Comparison of ENCODE assay signal across 8 cellular contexts in genomic region chr17:1108560-1108809, GRCh38.
DNase-seq lines count a peak whose midpoint lies in the region; ATAC-seq and TF ChIP-seq lines count a peak whose summit lies in the region.

No MANE protein-coding gene starts in this region.

- H3K4me3 ChIP-seq in CD4-positive, CD25-positive, alpha-beta regulatory T cell (ENCODE audit: low read depth, low read length) = peak overlapping the region; percentile 48
- peak overlapping the region; percentile 24 for H3K4me3 ChIP-seq in body of pancreas
- H3K4me3 ChIP-seq in tibial artery = peak overlapping the region; percentile 76 to 92

- no peak for TF ChIP-seq POLR2A in body of pancreas (IDR thresholded peaks at IDR 0.05)

- H3K9me3 ChIP-seq in CD4-positive, CD25-positive, alpha-beta regulatory T cell (ENCODE audit: control insufficient read depth in 2 of 2, low read length in 2 of 2) = no peaks in the 10 kb centered on the region
- H3K9me3 ChIP-seq in body of pancreas (no peaks in the 10 kb centered on the region), tibial artery (no peaks in the 10 kb centered on the region)

- intact Hi-C loops in body of pancreas (cut with DNase I) = no loop called here
- intact Hi-C loops in tibial artery (cut with DNase I; ENCODE audit: low total_unique reads) = no loop called here

- no peaks in the 10 kb centered on the region for H3K27me3 Mint-ChIP-seq in CD4-positive, CD25-positive, alpha-beta regulatory T cell

- no peaks in the 10 kb centered on the region for H3K36me3 ChIP-seq in CD4-positive, CD25-positive, alpha-beta regulatory T cell (ENCODE audit: control insufficient read depth, insufficient read depth, low read length)
- H3K36me3 ChIP-seq in body of pancreas (replicated peaks in 1 of 2; ENCODE audit: insufficient read depth in 1 of 2, low read depth in 2 of 2) = no peaks in the 10 kb centered on the region
- H3K36me3 ChIP-seq in tibial artery = no peaks in the 10 kb centered on the region

- H3K4me1 ChIP-seq in CD4-positive, CD25-positive, alpha-beta regulatory T cell (ENCODE audit: control insufficient read depth, insufficient read depth, low read length, poor library complexity, severe bottlenecking) = peaks cover 32% of the 10 kb centered on the region
- peaks cover 69% of the 10 kb centered on the region for H3K4me1 ChIP-seq in body of pancreas
- H3K4me1 ChIP-seq in tibial artery = peaks cover 15 to 88% (median 76%) of the 10 kb centered on the region in 4 donors

- peak overlapping the region; percentile 77 to 89 (median 82) for H3K4me3 Mint-ChIP-seq in CD4-positive, CD25-positive, alpha-beta regulatory T cell

- no peak for TF ChIP-seq CTCF in body of pancreas (IDR thresholded peaks at IDR 0.05)
- TF ChIP-seq CTCF in tibial artery (IDR thresholded peaks at IDR 0.05) = no peak

- H3K27ac ChIP-seq in CD4-positive, CD25-positive, alpha-beta regulatory T cell (ENCODE audit: insufficient read depth, low read length, poor library complexity, severe bottlenecking) = peak overlapping the region; percentile 80
- H3K27ac ChIP-seq in body of pancreas = peak overlapping the region; percentile 51 to 86 (median 76)
- H3K27ac ChIP-seq in tibial artery = peak overlapping the region; percentile 99 to 100

- H3K27me3 ChIP-seq in CD4-positive, CD25-positive, alpha-beta regulatory T cell (ENCODE audit: control insufficient read depth, insufficient read depth, low read length) = no peaks in the 10 kb centered on the region
- H3K27me3 ChIP-seq in body of pancreas (no peaks in the 10 kb centered on the region), tibial artery (no peaks in the 10 kb centered on the region)

- peak in 2 of 3 donors; percentile 13 to 16 for DNase-seq in CD4-positive, CD25-positive, alpha-beta regulatory T cell
- DNase-seq in HT1080 (ENCODE audit: low read depth) (peak; percentile 21), body of pancreas (peak in 1 of 4 donors; percentile 28), left kidney (ENCODE audit: low read depth, low spot score) (peak; percentile 86), tibial artery (no peak), COR-L47 (lab: John Stamatoyannopoulos, UW) (no peak), putamen (ENCODE audit: low spot score) (no peak)
- DNase-seq in activated effector memory CD4-positive, alpha-beta T cell treated with anti-CD3 and anti-CD28 coated beads, Interleukin-2, amount 50 U/mL, for 16 hours = no peak

- H3K9me3 Mint-ChIP-seq in CD4-positive, CD25-positive, alpha-beta regulatory T cell = peaks cover 0 to 4% (median 0%) of the 10 kb centered on the region in 7 donors

- 0 to 1% methylated on average over 6 to 18 of the region's 19 CpGs for WGBS in body of pancreas, 2 donors

- peak in 1 of 2 donors; percentile 3 for ATAC-seq in CD4-positive, CD25-positive, alpha-beta regulatory T cell (ENCODE audit: low read depth in 2 of 2)
- peak; percentile 24 for ATAC-seq in body of pancreas

- H3K27ac Mint-ChIP-seq in CD4-positive, CD25-positive, alpha-beta regulatory T cell = peak overlapping the region in 1 of 3 donors; percentile 63

- peaks cover 6 to 53% (median 31%) of the 10 kb centered on the region in 4 donors for H3K4me1 Mint-ChIP-seq in CD4-positive, CD25-positive, alpha-beta regulatory T cell

- H3K36me3 Mint-ChIP-seq in CD4-positive, CD25-positive, alpha-beta regulatory T cell = peaks cover 8% of the 10 kb centered on the region

Comparison
In these comparisons a context has a peak if more than half of its experiments do, and no peak if none do; other contexts are left out.
1. DNase-seq: peak in CD4-positive, CD25-positive, alpha-beta regulatory T cell (2 of 3), HT1080 (single experiment) and left kidney (single experiment); none in tibial artery (0 of 2), COR-L47 (single experiment), activated effector memory CD4-positive, alpha-beta T cell treated with anti-CD3 and anti-CD28 coated beads, Interleukin-2, amount 50 U/mL, for 16 hours (single experiment) and putamen (single experiment).
2. H3K4me3 ChIP-seq: peak in every context shown above with its lines; median percentile 84 in tibial artery; 48 in CD4-positive, CD25-positive, alpha-beta regulatory T cell; 24 in body of pancreas.
3. Peak in every context shown above with its lines, with median percentiles within 50 percentile points of each other: H3K27ac ChIP-seq.